Comparison of ENCODE assay signal across 1 cellular context in genomic region chr5:170329524-170329923, GRCh38.
TF ChIP-seq lines count a peak whose summit lies in the region.

No MANE protein-coding gene starts in this region.

TF ChIP-seq in H1, 55 proteins besides CTCF, POLR2A, EP300 and RAD21 (continued from another document):
- TF ChIP-seq, protein P1, sequence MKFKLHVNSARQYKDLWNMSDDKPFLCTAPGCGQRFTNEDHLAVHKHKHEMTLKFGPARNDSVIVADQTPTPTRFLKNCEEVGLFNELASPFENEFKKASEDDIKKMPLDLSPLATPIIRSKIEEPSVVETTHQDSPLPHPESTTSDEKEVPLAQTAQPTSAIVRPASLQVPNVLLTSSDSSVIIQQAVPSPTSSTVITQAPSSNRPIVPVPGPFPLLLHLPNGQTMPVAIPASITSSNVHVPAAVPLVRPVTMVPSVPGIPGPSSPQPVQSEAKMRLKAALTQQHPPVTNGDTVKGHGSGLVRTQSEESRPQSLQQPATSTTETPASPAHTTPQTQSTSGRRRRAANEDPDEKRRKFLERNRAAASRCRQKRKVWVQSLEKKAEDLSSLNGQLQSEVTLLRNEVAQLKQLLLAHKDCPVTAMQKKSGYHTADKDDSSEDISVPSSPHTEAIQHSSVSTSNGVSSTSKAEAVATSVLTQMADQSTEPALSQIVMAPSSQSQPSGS (IDR thresholded peaks at IDR 0.05; ENCODE audit: low read length) = no peak
- TF ChIP-seq SRF (IDR thresholded peaks at IDR 0.05; ENCODE audit: low read depth, low read length) = no peak
- TF ChIP-seq NRF1 (IDR thresholded peaks at IDR 0.05; ENCODE audit: low read depth, low read length) = no peak
